In the genomic region with DNA sequence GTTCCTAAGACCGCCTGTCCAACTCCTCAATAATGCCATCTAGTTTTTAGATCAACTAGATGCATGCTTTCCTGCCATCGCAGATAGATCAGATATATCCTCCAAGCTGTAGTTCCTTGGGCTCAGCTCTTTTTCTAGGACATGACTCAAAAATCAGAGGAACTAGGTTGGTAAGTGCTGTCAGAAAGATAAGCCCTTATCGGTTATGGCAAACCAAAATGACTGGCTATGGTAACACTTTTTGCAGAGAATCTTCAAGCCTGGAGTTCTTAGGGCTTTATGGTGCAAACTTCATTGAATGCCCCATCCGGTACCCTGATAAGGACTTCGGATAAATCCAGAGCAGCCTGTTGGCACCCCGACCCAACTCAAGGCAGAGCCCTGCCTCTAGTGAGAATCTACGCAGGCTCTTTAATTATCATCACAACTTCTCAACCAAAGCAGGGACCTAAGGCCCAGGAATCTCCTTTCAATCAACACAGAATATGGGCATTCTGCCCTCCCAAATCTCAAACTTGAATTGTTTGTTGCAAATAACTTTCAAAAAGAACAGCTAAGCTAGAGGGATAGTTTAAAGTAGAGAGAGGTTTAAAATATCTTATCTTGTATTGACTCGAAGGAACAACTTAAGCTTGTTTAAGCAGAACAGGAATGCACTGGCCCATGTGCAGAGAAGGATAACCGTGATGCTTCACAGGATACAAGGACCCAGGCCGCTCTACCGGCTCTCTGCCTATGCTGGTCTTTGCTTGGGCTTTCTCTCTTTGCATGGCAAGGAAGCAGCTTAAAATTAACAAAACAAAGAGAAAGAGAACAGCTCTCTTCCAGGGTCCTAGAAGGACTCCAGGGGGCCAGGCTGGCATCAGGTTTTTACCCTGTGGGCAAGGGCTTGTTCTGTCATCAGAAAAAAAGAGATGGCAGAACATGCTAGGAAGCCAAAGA, we compare ENCODE assay signal across 21 cellular contexts. TPM values are rescaled to one million over a fixed set of nuclear protein-coding genes. Genes with fewer than 3 reads are reported as not detected.
DNase-seq lines count a peak whose midpoint lies in the region; ATAC-seq and TF ChIP-seq lines count a peak whose summit lies in the region.
"Had no signal": no experiment of that assay in that cellular context is flagged by ENCODE, and none has a peak within 500 bp of the region (broad histone marks: within the 10 kb centered on the region; RNA-seq: fewer than 3 reads in every experiment).

No MANE protein-coding gene starts in this region.

- no peak for TF ChIP-seq POLR2A in NB4 (IDR thresholded peaks at IDR 0.05; ENCODE audit: extremely low read depth, insufficient read length)

- H3K27ac Mint-ChIP-seq in dendritic cell treated with granulocyte-macrophage colony-stimulating factor and Interleukin-4, amounts not matched to agents 40 ng/mL and 50 ng/mL, for 4 days: peak overlapping the region; percentile 40
- peak overlapping the region; percentile 21 to 75 (median 42) for H3K27ac Mint-ChIP-seq in nephron
- H3K27ac Mint-ChIP-seq: activated T-cell treated with anti-CD3 and anti-CD28 coated beads, Interleukin-2, amount 50 U/mL, for 24 hours; CD4-positive, alpha-beta memory T cell; progenitor cell of endocrine pancreas; stimulated activated naive CD8-positive, alpha-beta T cell treated with anti-CD3 and anti-CD28 coated beads, Interleukin-15, amount 100 ng/mL, for 72 hours had no signal

- no peak overlapping the region for H3K27ac ChIP-seq in foreskin keratinocyte
- H3K27ac ChIP-seq: sigmoid colon had no signal

- H3K36me3 Mint-ChIP-seq in dendritic cell treated with granulocyte-macrophage colony-stimulating factor and Interleukin-4, amounts not matched to agents 40 ng/mL and 50 ng/mL, for 4 days (ENCODE audit: low read depth): peaks cover 17% of the 10 kb centered on the region
- H3K36me3 Mint-ChIP-seq in nephron (ENCODE audit: low read depth): no peaks in the 10 kb centered on the region
- H3K36me3 Mint-ChIP-seq: CD4-positive, alpha-beta memory T cell had no signal

- intact Hi-C loops in dendritic cell treated with granulocyte-macrophage colony-stimulating factor and Interleukin-4, amounts not matched to agents 40 ng/mL and 50 ng/mL, for 4 days (cut with micrococcal nuclease): loop anchor here (5.0 to 10.0 kb wide), 3 partner anchors 95 to 298 kb away; a partner anchor contains a TSS

- no peaks in the 10 kb centered on the region for H3K4me1 ChIP-seq in foreskin keratinocyte

- no peak overlapping the region for H3K4me3 Mint-ChIP-seq in dendritic cell treated with granulocyte-macrophage colony-stimulating factor and Interleukin-4, amounts not matched to agents 40 ng/mL and 50 ng/mL, for 4 days
- H3K4me3 Mint-ChIP-seq in nephron: peak overlapping the region in 2 of 3 experiments; percentile 34 to 46
- H3K4me3 Mint-ChIP-seq: activated T-cell treated with anti-CD3 and anti-CD28 coated beads, Interleukin-2, amount 50 U/mL, for 24 hours; CD4-positive, alpha-beta memory T cell; stimulated activated naive CD8-positive, alpha-beta T cell treated with anti-CD3 and anti-CD28 coated beads, Interleukin-15, amount 100 ng/mL, for 72 hours had no signal

- no peak for ATAC-seq in foreskin keratinocyte
- ATAC-seq: stimulated activated naive CD8-positive, alpha-beta T cell treated with anti-CD3 and anti-CD28 coated beads, Interleukin-15, amount 100 ng/mL, for 72 hours had no signal

- H3K4me3 ChIP-seq in NB4 (ENCODE audit: low read depth, low read length): no peak overlapping the region
- H3K4me3 ChIP-seq: sigmoid colon, tibial nerve had no signal

- peaks cover 76% of the 10 kb centered on the region for H3K4me1 Mint-ChIP-seq in dendritic cell treated with granulocyte-macrophage colony-stimulating factor and Interleukin-4, amounts not matched to agents 40 ng/mL and 50 ng/mL, for 4 days (ENCODE audit: low read depth)
- peaks cover 11% of the 10 kb centered on the region for H3K4me1 Mint-ChIP-seq in nephron

- peaks cover 6% of the 10 kb centered on the region for H3K27me3 Mint-ChIP-seq in dendritic cell treated with granulocyte-macrophage colony-stimulating factor and Interleukin-4, amounts not matched to agents 40 ng/mL and 50 ng/mL, for 4 days
- peaks cover 63% of the 10 kb centered on the region for H3K27me3 Mint-ChIP-seq in nephron (ENCODE audit: low read depth)

- peaks cover 34% of the 10 kb centered on the region for H3K27me3 ChIP-seq in foreskin keratinocyte

- DNase-seq in CMK (ENCODE audit: low read depth) (peak; percentile 47), NB4 (ENCODE audit: low read depth) (peak; percentile 62), foreskin keratinocyte (no peak), D341Med (ENCODE audit: low spot score) (no peak), SHP77 (lab: John Stamatoyannopoulos, UW) (no peak)
- no peak for DNase-seq in activated CD4-positive, alpha-beta T cell treated with anti-CD3 and anti-CD28 coated beads for 1 hour
- DNase-seq: activated CD8-positive, alpha-beta memory T cell treated with anti-CD3 and anti-CD28 coated beads for 24 hours; activated T-cell treated with anti-CD3 and anti-CD28 coated beads, Interleukin-2, amount 50 U/mL, for 24 hours; AML-193; CD4-positive, alpha-beta memory T cell; DMS153; Kasumi-1; MV-4-11; NCI-H2171; NCI-H69; sigmoid colon; stimulated activated naive CD8-positive, alpha-beta T cell treated with anti-CD3 and anti-CD28 coated beads, Interleukin-15, amount 100 ng/mL, for 72 hours had no signal

- TF ChIP-seq CTCF in NB4 (IDR thresholded peaks at IDR 0.05; ENCODE audit: low read depth, low read length) (no peak), nephron (IDR thresholded peaks at IDR 0.05; ENCODE audit: unreplicated experiment in 3 of 3) (no peak), foreskin keratinocyte (conservative IDR thresholded peaks at IDR 0.05) (no peak)

- no peaks in the 10 kb centered on the region for H3K9me3 Mint-ChIP-seq in dendritic cell treated with granulocyte-macrophage colony-stimulating factor and Interleukin-4, amounts not matched to agents 40 ng/mL and 50 ng/mL, for 4 days
- no peaks in the 10 kb centered on the region for H3K9me3 Mint-ChIP-seq in nephron
- H3K9me3 Mint-ChIP-seq: activated T-cell treated with anti-CD3 and anti-CD28 coated beads, Interleukin-2, amount 50 U/mL, for 24 hours; CD4-positive, alpha-beta memory T cell; stimulated activated naive CD8-positive, alpha-beta T cell treated with anti-CD3 and anti-CD28 coated beads, Interleukin-15, amount 100 ng/mL, for 72 hours had no signal

RNA-seq across cellular contexts. Expression of a gene that starts 3.4 kb away (rescaled TPM):
- 0.17 and 0.25 TPM in 2 replicates for total RNA-seq in foreskin keratinocyte
- 0.06 and 0.07 TPM in 2 replicates for polyA plus RNA-seq in foreskin keratinocyte

Comparison
In these comparisons a context has a peak if more than half of its experiments do, and no peak if none do; other contexts are left out.
1. DNase-seq: peak in CMK (single experiment) and NB4 (single experiment); none in foreskin keratinocyte (0 of 2), activated CD4-positive, alpha-beta T cell treated with anti-CD3 and anti-CD28 coated beads for 1 hour (single experiment), D341Med (single experiment) and SHP77 (0 of 2).